8 cellular contexts compared by ENCODE assay signal in the genomic region with DNA sequence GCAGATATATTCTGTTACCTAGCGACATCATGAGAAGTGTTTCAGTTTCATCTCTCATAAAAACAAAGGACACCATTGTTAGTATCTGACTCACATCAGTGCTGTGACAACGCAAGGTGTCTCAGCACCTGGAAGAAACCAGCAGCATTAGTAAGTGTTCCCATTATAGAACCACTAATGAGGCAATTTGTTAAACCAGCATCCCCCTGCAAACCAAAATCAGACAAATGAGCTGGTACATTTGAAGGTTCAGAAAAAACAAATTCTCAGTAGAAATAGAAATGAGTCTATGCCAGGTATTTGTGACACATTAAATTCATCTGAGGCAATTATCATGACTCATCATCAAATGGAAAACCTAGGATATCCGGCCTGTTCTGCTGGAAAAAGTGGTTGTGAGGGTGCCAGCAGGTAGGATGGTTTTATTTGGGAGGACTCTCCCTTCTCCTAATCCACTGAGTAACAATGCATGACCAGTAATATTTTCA.
DNase-seq lines count a peak whose midpoint lies in the region; ATAC-seq and TF ChIP-seq lines count a peak whose summit lies in the region.

No MANE protein-coding gene starts in this region.

- ATAC-seq in GM18498 (IDR thresholded peaks at IDR 0.05; ENCODE audit: unreplicated experiment) (peak; percentile 77), GM21367 (IDR thresholded peaks at IDR 0.05; ENCODE audit: unreplicated experiment) (peak; percentile 75), HG03432 (IDR thresholded peaks at IDR 0.05; ENCODE audit: unreplicated experiment) (peak; percentile 85), upper lobe of right lung (no peak), omental fat pad (ENCODE audit: low FRiP score) (no peak)

- no peaks in the 10 kb centered on the region for H3K9me3 ChIP-seq in upper lobe of right lung

- H3K4me1 ChIP-seq in upper lobe of right lung: no peaks in the 10 kb centered on the region

- in situ Hi-C loops in astrocyte of the spinal cord (cut with HindIII; ENCODE audit: low sequenced_read_pairs): no loop called here

- H3K4me3 Mint-ChIP-seq in type B pancreatic cell: no peak overlapping the region

- no peaks in the 10 kb centered on the region for H3K36me3 ChIP-seq in upper lobe of right lung

- H3K4me1 Mint-ChIP-seq in type B pancreatic cell (ENCODE audit: unreplicated experiment): peaks cover 5% of the 10 kb centered on the region

- H3K4me3 ChIP-seq in astrocyte of the spinal cord (ENCODE audit: low read depth, low read length): no peak overlapping the region
- H3K4me3 ChIP-seq in upper lobe of right lung: no peak overlapping the region

- no peak for TF ChIP-seq CTCF in astrocyte of the spinal cord (IDR thresholded peaks at IDR 0.05; ENCODE audit: low read depth, low read length)
- no peak for TF ChIP-seq CTCF in upper lobe of right lung (IDR thresholded peaks at IDR 0.05)
- no peak for TF ChIP-seq CTCF in omental fat pad (IDR thresholded peaks at IDR 0.05)
- no peak for TF ChIP-seq CTCF in type B pancreatic cell (conservative IDR thresholded peaks at IDR 0.05)

- no peaks in the 10 kb centered on the region for H3K27me3 Mint-ChIP-seq in type B pancreatic cell

- H3K27ac ChIP-seq in upper lobe of right lung: no peak overlapping the region

- H3K36me3 Mint-ChIP-seq in type B pancreatic cell: no peaks in the 10 kb centered on the region

- peaks cover 5% of the 10 kb centered on the region for H3K9me3 Mint-ChIP-seq in type B pancreatic cell

- DNase-seq in astrocyte of the spinal cord (ENCODE audit: low read depth, low spot score) (peak; percentile 20), NCI-H128 (lab: John Stamatoyannopoulos, UW; ENCODE audit: unreplicated experiment) (no peak), upper lobe of right lung (no peak), omental fat pad (ENCODE audit: low spot score) (no peak), type B pancreatic cell (ENCODE audit: extremely low spot score, unreplicated experiment) (no peak)

- intact Hi-C loops in upper lobe of right lung (cut with DNase I): no loop called here

- no peaks in the 10 kb centered on the region for H3K27me3 ChIP-seq in upper lobe of right lung

- H3K27ac Mint-ChIP-seq in type B pancreatic cell: no peak overlapping the region

Comparison
In these comparisons a context has a peak if more than half of its experiments do, and no peak if none do; other contexts are left out.
1. ATAC-seq: peak in GM18498 (single experiment), GM21367 (single experiment) and HG03432 (single experiment); none in upper lobe of right lung (single experiment) and omental fat pad (single experiment).